In genomic region chr4:14151099-14151498, GRCh38 we compare ENCODE assay signal across 25 cellular contexts.
"Had no signal": no experiment of that assay in that cellular context is flagged by ENCODE, and none has a peak within 500 bp of the region (broad histone marks: within the 10 kb centered on the region; RNA-seq: fewer than 3 reads in every experiment).

No MANE protein-coding gene starts in this region.

- H3K4me3 ChIP-seq: esophagus muscularis mucosa, right lobe of liver, thoracic aorta had no signal

- H3K27me3 Mint-ChIP-seq: activated CD8-positive, alpha-beta memory T cell treated with anti-CD3 and anti-CD28 coated beads, Interleukin-2, amount 10 ng/mL, durations not matched to agents 7 days and 5 days; naive B cell had no signal

- H3K9me3 Mint-ChIP-seq: activated naive CD4-positive, alpha-beta T cell treated with anti-CD3 and anti-CD28 coated beads, Interleukin-2, amount 50 U/mL, for 24 hours; activated naive CD8-positive, alpha-beta T cell treated with anti-CD3 and anti-CD28 coated beads, Interleukin-2, amount 50 U/mL, for 24 hours; activated T-helper 2 cell treated with anti-CD3 and anti-CD28 coated beads, Interferon-gamma antibody, Interleukin-2, Interleukin-4, amounts not matched to agents 10 μg/mL and 5 μg/mL and 100 μg/mL, durations not matched to agents 14 hours and 24 hours and 36 hours; endodermal cell; mesothelial cell of epicardium; nephron progenitor cell; WTC11 had no signal

- DNase-seq: activated CD8-positive, alpha-beta memory T cell treated with anti-CD3 and anti-CD28 coated beads, Interleukin-2, amount 10 ng/mL, durations not matched to agents 7 days and 5 days; activated CD8-positive, alpha-beta T cell treated with anti-CD3 and anti-CD28 coated beads, Interleukin-2, amount 10 ng/mL, durations not matched to agents 7 days and 5 days; activated naive CD8-positive, alpha-beta T cell treated with anti-CD3 and anti-CD28 coated beads, Interleukin-2, amount 50 U/mL, for 24 hours; activated T-cell treated with anti-CD3 and anti-CD28 coated beads, Interleukin-2, amount 50 U/mL, for 48 hours; amygdala; central memory CD4-positive, alpha-beta T cell; endodermal cell; foreskin melanocyte; left cardiac atrium; naive B cell; nephron progenitor cell; right lobe of liver; stimulated activated CD4-positive, alpha-beta T cell treated with anti-CD3 and anti-CD28 coated beads, Interleukin-2, amount 100 ng/mL, for 48 hours; stimulated activated naive CD8-positive, alpha-beta T cell treated with anti-CD3 and anti-CD28 coated beads, Interleukin-15, Interleukin-2, amounts not matched to agents 100 U/mL and 50 U/mL, for 24 hours; T-helper 17 cell; trophoblast cell had no signal

- H3K36me3 Mint-ChIP-seq: activated CD8-positive, alpha-beta memory T cell treated with anti-CD3 and anti-CD28 coated beads, Interleukin-2, amount 10 ng/mL, durations not matched to agents 7 days and 5 days; activated naive CD4-positive, alpha-beta T cell treated with anti-CD3 and anti-CD28 coated beads, Interleukin-2, amount 50 U/mL, for 24 hours; mesothelial cell of epicardium; naive B cell; WTC11 had no signal

- FAIRE-seq: islet of Langerhans, urothelium cell line had no signal

- H3K4me1 ChIP-seq: esophagus muscularis mucosa, right lobe of liver had no signal

- H3K36me3 ChIP-seq: esophagus muscularis mucosa, neutrophil, right lobe of liver, thoracic aorta had no signal

- H3K4me1 Mint-ChIP-seq: activated CD8-positive, alpha-beta memory T cell treated with anti-CD3 and anti-CD28 coated beads, Interleukin-2, amount 10 ng/mL, durations not matched to agents 7 days and 5 days; activated naive CD4-positive, alpha-beta T cell treated with anti-CD3 and anti-CD28 coated beads, Interleukin-2, amount 50 U/mL, for 24 hours; mesothelial cell of epicardium; nephron progenitor cell; T-helper 17 cell had no signal

- H3K9me3 ChIP-seq: esophagus muscularis mucosa, neutrophil, right lobe of liver, thoracic aorta had no signal

- H3K4me3 Mint-ChIP-seq: activated CD8-positive, alpha-beta memory T cell treated with anti-CD3 and anti-CD28 coated beads, Interleukin-2, amount 10 ng/mL, durations not matched to agents 7 days and 5 days; activated CD8-positive, alpha-beta T cell treated with anti-CD3 and anti-CD28 coated beads, Interleukin-2, amount 10 ng/mL, durations not matched to agents 7 days and 5 days; activated naive CD4-positive, alpha-beta T cell treated with anti-CD3 and anti-CD28 coated beads, Interleukin-2, amount 50 U/mL, for 24 hours; activated naive CD8-positive, alpha-beta T cell treated with anti-CD3 and anti-CD28 coated beads, Interleukin-2, amount 50 U/mL, for 24 hours; endodermal cell; mesothelial cell of epicardium; naive B cell; nephron progenitor cell; T-helper 17 cell; WTC11 had no signal

- H3K27ac Mint-ChIP-seq: activated CD8-positive, alpha-beta memory T cell treated with anti-CD3 and anti-CD28 coated beads, Interleukin-2, amount 10 ng/mL, durations not matched to agents 7 days and 5 days; activated CD8-positive, alpha-beta T cell treated with anti-CD3 and anti-CD28 coated beads, Interleukin-2, amount 10 ng/mL, durations not matched to agents 7 days and 5 days; activated naive CD4-positive, alpha-beta T cell treated with anti-CD3 and anti-CD28 coated beads, Interleukin-2, amount 50 U/mL, for 24 hours; activated naive CD8-positive, alpha-beta T cell treated with anti-CD3 and anti-CD28 coated beads, Interleukin-2, amount 50 U/mL, for 24 hours; activated T-helper 2 cell treated with anti-CD3 and anti-CD28 coated beads, Interferon-gamma antibody, Interleukin-2, Interleukin-4, amounts not matched to agents 10 μg/mL and 5 μg/mL and 100 μg/mL, durations not matched to agents 14 hours and 24 hours and 36 hours; endodermal cell; mesothelial cell of epicardium; naive B cell; nephron progenitor cell; T-helper 17 cell; WTC11 had no signal

- ATAC-seq: activated CD8-positive, alpha-beta memory T cell treated with anti-CD3 and anti-CD28 coated beads, Interleukin-2, amount 10 ng/mL, durations not matched to agents 7 days and 5 days; activated CD8-positive, alpha-beta T cell treated with anti-CD3 and anti-CD28 coated beads, Interleukin-2, amount 10 ng/mL, durations not matched to agents 7 days and 5 days; activated naive CD8-positive, alpha-beta T cell treated with anti-CD3 and anti-CD28 coated beads, Interleukin-2, amount 50 U/mL, for 24 hours; left cardiac atrium; right lobe of liver; stimulated activated naive CD8-positive, alpha-beta T cell treated with anti-CD3 and anti-CD28 coated beads, Interleukin-15, Interleukin-2, amounts not matched to agents 100 U/mL and 50 U/mL, for 24 hours; T-helper 17 cell; WTC11 had no signal

- H3K27ac ChIP-seq: esophagus muscularis mucosa, neutrophil, right lobe of liver, thoracic aorta had no signal

- H3K27me3 ChIP-seq: esophagus muscularis mucosa, neutrophil, right lobe of liver had no signal
